In genomic region chr5:149776376-149777305, GRCh38 we compare ENCODE assay signal across 10 cellular contexts. TPM values are rescaled to one million over a fixed set of nuclear protein-coding genes. Genes with fewer than 3 reads are reported as not detected.
DNase-seq lines count a peak whose midpoint lies in the region; ATAC-seq and TF ChIP-seq lines count a peak whose summit lies in the region.
"Had no signal": no experiment of that assay in that cellular context is flagged by ENCODE, and none has a peak within 500 bp of the region (broad histone marks: within the 10 kb centered on the region; RNA-seq: fewer than 3 reads in every experiment).

No MANE protein-coding gene starts in this region.

- TF ChIP-seq EP300 in ovary (IDR thresholded peaks at IDR 0.05) = no peak

- WGBS in neuronal stem cell (ENCODE audit: extremely low coverage in 2 of 2, insufficient read length in 2 of 2, insufficient replicate concordance in 1 of 2), 2 donors = no CpG with 5 or more reads among the region's 9 CpGs
- WGBS in ovary, 3 donors = 82 to 85% (median 83%) methylated on average over 9 of the region's 9 CpGs

- DNase-seq in GM12865 (ENCODE audit: low read depth) (peak; percentile 43), LNCaP clone FGC (ENCODE audit: low read depth) (peak; percentile 63), neuronal stem cell (ENCODE audit: low spot score) (no peak), ovary (no peak), middle frontal gyrus (ENCODE audit: extremely low spot score, low spot score) (no peak), H7 (no peak)
- DNase-seq: NCI-H748 treated with DMSO at 0.1 percent for 48 hours had no signal

- H3K9me3 ChIP-seq in duodenal mucosa (ENCODE audit: control insufficient read depth in 1 of 2, low read length in 2 of 2) (peaks cover 4 to 5% of the 10 kb centered on the region in 2 donors), neuronal stem cell (replicated peaks in 1 of 2; ENCODE audit: control insufficient read depth in 2 of 2, insufficient read depth in 1 of 2, low read depth in 1 of 2, low read length in 2 of 2) (peaks cover 2 to 3% of the 10 kb centered on the region in 2 donors), ovary (no peaks in the 10 kb centered on the region)

- TF ChIP-seq POLR2A in ovary (IDR thresholded peaks at IDR 0.05) = no peak

- no peak overlapping the region for H2BK120ac ChIP-seq in neuronal stem cell (ENCODE audit: low read depth, low read length)

- peak overlapping the region; percentile 54 for H3K27ac ChIP-seq in duodenal mucosa (ENCODE audit: low read depth, low read length)
- no peak overlapping the region for H3K27ac ChIP-seq in neuronal stem cell (replicated peaks; ENCODE audit: low read length)
- no peak overlapping the region for H3K27ac ChIP-seq in ovary

- no peak overlapping the region for H3K18ac ChIP-seq in neuronal stem cell (ENCODE audit: low read length)

- H3K4me3 ChIP-seq in GM12865 (ENCODE audit: low read depth, low read length) = no peak overlapping the region
- H3K4me3 ChIP-seq in LNCaP clone FGC (ENCODE audit: low read depth, low read length) = no peak overlapping the region
- peak overlapping the region in 1 of 2 donors; percentile 13 for H3K4me3 ChIP-seq in duodenal mucosa (ENCODE audit: low read depth in 1 of 2, low read length in 2 of 2)
- H3K4me3 ChIP-seq in neuronal stem cell (ENCODE audit: low read length in 2 of 2) = no peak overlapping the region
- no peak overlapping the region for H3K4me3 ChIP-seq in ovary
- H3K4me3 ChIP-seq in H7 (ENCODE audit: insufficient read depth, low read depth, low read length) = no peak overlapping the region

- no peaks in the 10 kb centered on the region for H3K27me3 ChIP-seq in duodenal mucosa (ENCODE audit: control insufficient read depth in 1 of 2, insufficient read depth in 2 of 2, low read length in 2 of 2)
- peaks cover 0 to 4% (median 0%) of the 10 kb centered on the region in 3 experiments for H3K27me3 ChIP-seq in neuronal stem cell (ENCODE audit: control insufficient read depth in 3 of 3, insufficient read depth in 3 of 3, low read depth in 1 of 3, low read length in 3 of 3)
- no peaks in the 10 kb centered on the region for H3K27me3 ChIP-seq in ovary
- H3K27me3 ChIP-seq in H7 (ENCODE audit: control insufficient read depth, insufficient read depth, low read length) = no peaks in the 10 kb centered on the region

- peak overlapping the region; percentile 73 for H2AFZ ChIP-seq in neuronal stem cell (ENCODE audit: low read length)

- TF ChIP-seq CTCF in GM12865 (IDR thresholded peaks at IDR 0.05; ENCODE audit: insufficient read depth, low read depth, low read length, missing control alignments) (no peak), LNCaP clone FGC (IDR thresholded peaks at IDR 0.05; ENCODE audit: control insufficient read depth, extremely low read depth, insufficient read depth) (no peak), ovary (IDR thresholded peaks at IDR 0.05) (no peak)

- no peak overlapping the region for H2BK5ac ChIP-seq in neuronal stem cell (ENCODE audit: low read length)

- peaks cover 65 to 80% of the 10 kb centered on the region in 2 donors for H3K4me1 ChIP-seq in duodenal mucosa (ENCODE audit: control insufficient read depth in 1 of 2, insufficient read depth in 2 of 2, low read length in 2 of 2)
- H3K4me1 ChIP-seq in neuronal stem cell (ENCODE audit: control insufficient read depth in 2 of 2, insufficient read depth in 1 of 2, low read depth in 1 of 2, low read length in 2 of 2) = peaks cover 9 to 15% of the 10 kb centered on the region in 2 donors
- peaks cover 3% of the 10 kb centered on the region for H3K4me1 ChIP-seq in ovary (ENCODE audit: insufficient read depth)

- H3K36me3 ChIP-seq in duodenal mucosa (ENCODE audit: control insufficient read depth in 1 of 2, insufficient read depth in 2 of 2, low read length in 2 of 2) (peaks cover 0 to 4% of the 10 kb centered on the region in 2 donors), neuronal stem cell (replicated peaks in 1 of 2; ENCODE audit: control insufficient read depth in 2 of 2, insufficient read depth in 2 of 2, low read length in 2 of 2) (no peaks in the 10 kb centered on the region), ovary (no peaks in the 10 kb centered on the region), H7 (replicated peaks; ENCODE audit: control insufficient read depth, insufficient read depth, low read length) (no peaks in the 10 kb centered on the region)

- H3K23ac ChIP-seq in neuronal stem cell (ENCODE audit: low read depth, low read length, poor library complexity) = no peak overlapping the region

- H3K79me1 ChIP-seq in neuronal stem cell (ENCODE audit: low read depth, low read length) = peaks cover 1% of the 10 kb centered on the region

- intact Hi-C loops in ovary (cut with DNase I) = no loop called here

- no peak overlapping the region for H4K91ac ChIP-seq in neuronal stem cell (ENCODE audit: low read depth, low read length, poor library complexity)

- H2AK5ac ChIP-seq in neuronal stem cell (ENCODE audit: low read depth, low read length) = no peak overlapping the region

- H4K8ac ChIP-seq in neuronal stem cell (ENCODE audit: low read depth, low read length) = no peak overlapping the region

- no peak overlapping the region for H3K4ac ChIP-seq in neuronal stem cell (ENCODE audit: low read length)

- no peak overlapping the region for H3K4me2 ChIP-seq in neuronal stem cell (ENCODE audit: insufficient read depth, low read length, poor library complexity, severe bottlenecking)

- H2BK12ac ChIP-seq in neuronal stem cell (ENCODE audit: low read length) = no peak overlapping the region

- no peak for ATAC-seq in HG03457 (IDR thresholded peaks at IDR 0.05; ENCODE audit: unreplicated experiment)
- ATAC-seq: natural killer cell treated with Interleukin-12 subunit alpha and Interleukin-12 subunit beta and Interleukin-15 and Interleukin-18, amount 100 ng/mL, for 72 hours had no signal

- H2BK15ac ChIP-seq in neuronal stem cell (ENCODE audit: low read length) = no peak overlapping the region

- H3K9ac ChIP-seq in duodenal mucosa (ENCODE audit: low read depth in 1 of 2, low read length in 2 of 2) = peak overlapping the region in 1 of 2 donors; percentile 24
- H3K9ac ChIP-seq in neuronal stem cell (ENCODE audit: low read depth, low read length, poor library complexity) = no peak overlapping the region

- no peak overlapping the region for H3K14ac ChIP-seq in neuronal stem cell (ENCODE audit: low read length)

RNA-seq across cellular contexts. Expression of gene PPARGC1B, which starts 46.5 kb away (rescaled TPM):
- polyA plus RNA-seq in neuronal stem cell (2013, experiment 1 of 2) = 0.66 TPM
- 0.65 TPM for polyA plus RNA-seq in neuronal stem cell (2013, experiment 2 of 2)
- total RNA-seq in ovary = 10 to 100 TPM in 1 of 7 donors, 1 to 10 TPM in 5, under 1 TPM in 1; 0.36 to 10.8 (median 4.7) TPM
- 1 to 10 TPM; 1.1 to 1.5 TPM for polyA plus RNA-seq in ovary
- 5.8 and 6.1 TPM in 2 replicates for total RNA-seq in H7 (2014; rRNA removed; shearing (Covaris generic))

Comparison
In these comparisons a context has a peak if more than half of its experiments do, and no peak if none do; other contexts are left out.
1. DNase-seq: peak in GM12865 (single experiment) and LNCaP clone FGC (single experiment); none in neuronal stem cell (single experiment), ovary (0 of 5), middle frontal gyrus (single experiment) and H7 (single experiment).